Comparison of ENCODE assay signal across 9 cellular contexts in genomic region chr1:118185083-118185899, GRCh38. TPM values are rescaled to one million over a fixed set of nuclear protein-coding genes. Genes with fewer than 3 reads are reported as not detected.
DNase-seq lines count a peak whose midpoint lies in the region; ATAC-seq and TF ChIP-seq lines count a peak whose summit lies in the region.
"Had no signal": no experiment of that assay in that cellular context is flagged by ENCODE, and none has a peak within 500 bp of the region (broad histone marks: within the 10 kb centered on the region; RNA-seq: fewer than 3 reads in every experiment).

SPAG17 (minus strand) TSS chr1:118185228; CDS start chr1:118185157, 71 bp downstream.

- H3K4me3 ChIP-seq in epithelial cell of proximal tubule (ENCODE audit: low read depth, low read length), result peak within 1 kb of the TSS; percentile 61
- H3K4me3 ChIP-seq in mucosa of descending colon, result no peak within 1 kb of the TSS
- H3K4me3 ChIP-seq in vagina, result peak within 1 kb of the TSS; percentile 24 to 30

- no peaks in the 10 kb centered on the region for H3K27me3 ChIP-seq in vagina

- peak; percentile 85 for ATAC-seq in mucosa of descending colon

- TF ChIP-seq CTCF in epithelial cell of proximal tubule (conservative IDR thresholded peaks at IDR 0.05; ENCODE audit: low read depth, low read length), result peak; percentile 60
- no peak for TF ChIP-seq CTCF in mucosa of descending colon (IDR thresholded peaks at IDR 0.05)
- no peak for TF ChIP-seq CTCF in vagina (IDR thresholded peaks at IDR 0.05)

- DNase-seq in NCI-H82 (lab: John Stamatoyannopoulos, UW) (peak; percentile 41), NCI-H82 treated with DMSO at 0.1 percent for 48 hours (lab: John Stamatoyannopoulos, UW; ENCODE audit: unreplicated experiment) (no peak), NOMO-1 treated with dmso at 0.1 percent for 144 hours (lab: John Stamatoyannopoulos, UW; ENCODE audit: unreplicated experiment) (peak; percentile 6), epithelial cell of proximal tubule (ENCODE audit: low read depth) (peak; percentile 23), mucosa of descending colon (peak; percentile 64 to 74 (median 67)), vagina (ENCODE audit: extremely low spot score in 2 of 2) (no peak), NCI-H1694 (lab: John Stamatoyannopoulos, UW) (no peak), SHP77 treated with DMSO at 0.1 percent for 48 hours (lab: John Stamatoyannopoulos, UW) (no peak)

- H3K36me3 ChIP-seq in mucosa of descending colon (ENCODE audit: low read depth) (no peaks in the 10 kb centered on the region), vagina (no peaks in the 10 kb centered on the region)

- H3K4me1 ChIP-seq in mucosa of descending colon (ENCODE audit: low read depth) (no peaks in the 10 kb centered on the region), vagina (peaks cover 7% of the 10 kb centered on the region)

- no peaks in the 10 kb centered on the region for H3K9me3 ChIP-seq in mucosa of descending colon
- H3K9me3 ChIP-seq in vagina, result no peaks in the 10 kb centered on the region

- intact Hi-C loops in mucosa of descending colon (cut with DNase I, micrococcal nuclease), result no loop called here
- intact Hi-C loops in vagina (cut with DNase I), result no loop called here

- no peak for TF ChIP-seq POLR2A in vagina (IDR thresholded peaks at IDR 0.05)

- H3K27ac ChIP-seq in vagina, result no peak within 1 kb of the TSS
- H3K27ac ChIP-seq: C4-2B had no signal

RNA-seq across cellular contexts. Expression of gene SPAG17, which starts in this region (rescaled TPM):
- total RNA-seq in epithelial cell of proximal tubule (0.14 and 1.2 TPM in 2 replicates), mucosa of descending colon (not detected), vagina (10.1 TPM)

Comparison
In these comparisons a context has a peak if more than half of its experiments do, and no peak if none do; other contexts are left out.
1. DNase-seq: peak in NCI-H82 (single experiment), NOMO-1 treated with dmso at 0.1 percent for 144 hours (single experiment) and epithelial cell of proximal tubule (single experiment); none in NCI-H82 treated with DMSO at 0.1 percent for 48 hours (single experiment), vagina (0 of 2), NCI-H1694 (single experiment) and SHP77 treated with DMSO at 0.1 percent for 48 hours (single experiment).
2. Peak in DNase-seq and ATAC-seq in mucosa of descending colon; RNA of the gene not detected or under 1 TPM.